In the genomic region with DNA sequence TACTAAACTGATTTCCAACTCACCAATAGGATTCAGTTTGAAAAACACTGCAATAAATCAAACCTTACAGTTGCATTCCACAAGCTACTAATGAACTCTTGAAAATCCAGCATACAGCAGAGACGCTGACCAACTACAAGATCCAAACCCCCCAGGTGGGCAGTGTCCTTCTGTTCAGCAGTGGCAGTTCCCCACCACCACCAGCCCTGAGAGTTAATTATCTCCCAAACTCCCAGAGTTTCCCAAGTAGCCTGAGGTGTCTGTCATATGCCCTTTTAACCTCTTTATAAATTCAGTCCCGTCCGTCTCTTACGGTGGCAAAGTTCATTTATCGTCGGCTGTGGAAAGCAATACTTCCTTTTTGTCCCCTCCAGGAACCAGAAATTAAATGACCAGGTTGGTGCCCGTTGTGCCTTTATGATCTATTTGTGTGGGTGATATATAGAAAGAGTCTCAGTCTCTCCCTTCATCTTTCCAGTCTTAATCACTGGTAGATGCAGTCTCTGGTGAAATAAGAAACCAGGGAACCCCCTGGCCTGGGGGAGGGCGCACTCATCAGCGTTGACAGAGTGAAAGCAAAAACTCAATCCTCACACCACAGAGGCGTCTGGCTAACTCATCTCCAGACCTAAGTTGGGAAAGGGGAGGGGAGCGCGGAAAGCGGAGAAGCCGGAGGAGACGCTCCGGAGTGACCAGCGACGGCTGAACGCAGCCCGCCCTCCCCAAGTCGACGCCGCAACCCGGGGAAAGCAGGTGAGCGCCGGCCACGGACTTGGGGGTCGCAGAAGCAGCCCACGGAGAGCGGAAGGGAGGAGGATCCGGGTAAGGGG, we compare ENCODE assay signal across 8 cellular contexts. TPM values are rescaled to one million over a fixed set of nuclear protein-coding genes. Genes with fewer than 3 reads are reported as not detected.
DNase-seq lines count a peak whose midpoint lies in the region; ATAC-seq, FAIRE-seq and TF ChIP-seq lines count a peak whose summit lies in the region.

No MANE protein-coding gene starts in this region.

- no peak for TF ChIP-seq CTCF in HEK293 (tag by site-specific recombination; IDR thresholded peaks at IDR 0.05)

- no peak for FAIRE-seq in GM12891 (lab: Jason Lieb, UNC)

- no peaks in the 10 kb centered on the region for H3K27me3 Mint-ChIP-seq in activated CD4-positive, alpha-beta memory T cell treated with anti-CD3 and anti-CD28 coated beads for 36 hours
- H3K27me3 Mint-ChIP-seq in memory B cell, result no peaks in the 10 kb centered on the region

- TF ChIP-seq POLR2A in GM12891 (IDR thresholded peaks at IDR 0.05; ENCODE audit: low read depth, low read length), result peak; percentile 69

- H3K27ac ChIP-seq in HEK293 (ENCODE audit: extremely low read depth, low read depth, low read length), result peak overlapping the region; percentile 65; the same call in 1 of the 2 replicates

- H3K4me3 Mint-ChIP-seq in activated CD4-positive, alpha-beta memory T cell treated with anti-CD3 and anti-CD28 coated beads for 36 hours, result peak overlapping the region; percentile 92
- H3K4me3 Mint-ChIP-seq in memory B cell, result peak overlapping the region; percentile 96

- peaks cover 49% of the 10 kb centered on the region for H3K4me1 Mint-ChIP-seq in activated CD4-positive, alpha-beta memory T cell treated with anti-CD3 and anti-CD28 coated beads for 36 hours (ENCODE audit: low read depth)
- peaks cover 39% of the 10 kb centered on the region for H3K4me1 Mint-ChIP-seq in memory B cell

- POLR2A ChIA-PET in HEK293 (lab: Yijun Ruan, JAX), result interaction anchor here (0.8 to 1.5 kb wide), 9 partner anchors 9 to 120 kb away, joined by 3 to 7 read pairs (median 5); a partner anchor contains a TSS
- POLR2A ChIA-PET in activated CD4-positive, alpha-beta memory T cell treated with anti-CD3 and anti-CD28 coated beads for 36 hours (lab: Charles Lee), result interaction anchor here (1.2 kb wide), 1 partner anchor 120 kb away, joined by 5 read pairs; a partner anchor contains a TSS

- H3K9me3 Mint-ChIP-seq in activated CD4-positive, alpha-beta memory T cell treated with anti-CD3 and anti-CD28 coated beads for 36 hours, result no peaks in the 10 kb centered on the region
- no peaks in the 10 kb centered on the region for H3K9me3 Mint-ChIP-seq in memory B cell

- DNase-seq in GM12891 (ENCODE audit: insufficient read length, low spot score) (peak; percentile 64), NCI-H1092 (lab: John Stamatoyannopoulos, UW) (peak; percentile 36), memory B cell (ENCODE audit: low spot score in 2 of 2) (peak; percentile 54 to 62), DMS153 treated with DMSO at 0.1 percent for 48 hours (lab: John Stamatoyannopoulos, UW; ENCODE audit: unreplicated experiment) (no peak)
- DNase-seq in activated CD4-positive, alpha-beta memory T cell treated with anti-CD3 and anti-CD28 coated beads for 36 hours, result peak; percentile 94
- peak; percentile 56 for DNase-seq in effector CD8-positive, alpha-beta T cell (lab: John Stamatoyannopoulos, UW)
- peak; percentile 55 to 75 for DNase-seq in stimulated activated CD8-positive, alpha-beta memory T cell treated with anti-CD3 and anti-CD28 coated beads, Interleukin-15, amount 100 ng/mL, for 4 hours (ENCODE audit: low read depth in 2 of 2)

- peak overlapping the region; percentile 97 for H3K27ac Mint-ChIP-seq in activated CD4-positive, alpha-beta memory T cell treated with anti-CD3 and anti-CD28 coated beads for 36 hours
- H3K27ac Mint-ChIP-seq in memory B cell, result peak overlapping the region; percentile 98

- H3K36me3 Mint-ChIP-seq in activated CD4-positive, alpha-beta memory T cell treated with anti-CD3 and anti-CD28 coated beads for 36 hours, result peaks cover 2% of the 10 kb centered on the region
- H3K36me3 Mint-ChIP-seq in memory B cell, result peaks cover 3% of the 10 kb centered on the region

- peaks cover 23% of the 10 kb centered on the region for H3K4me1 ChIP-seq in HEK293 (ENCODE audit: control insufficient read depth, insufficient read depth, low read length)

- intact Hi-C loops in activated CD4-positive, alpha-beta memory T cell treated with anti-CD3 and anti-CD28 coated beads for 36 hours (cut with micrococcal nuclease), result loop anchor here (1.0 to 5.0 kb wide), 4 partner anchors 96 to 354 kb away; a partner anchor contains a TSS

- CTCF ChIA-PET in HEK293 (lab: Yijun Ruan, JAX), result interaction anchor here (0.6 kb wide), 1 partner anchor 142 kb away, joined by 3 read pairs; no protein-coding TSS in a partner anchor
- CTCF ChIA-PET in activated CD4-positive, alpha-beta memory T cell treated with anti-CD3 and anti-CD28 coated beads for 36 hours (lab: Charles Lee), result no interaction called here

- peak; percentile 65 for ATAC-seq in memory B cell (ENCODE audit: low read depth)

- H3K36me3 ChIP-seq in HEK293 (ENCODE audit: control insufficient read depth in 2 of 2, insufficient read depth in 1 of 2, low read length in 2 of 2), result peaks cover 0 to 17% of the 10 kb centered on the region in 2 experiments; a peak in 2 of 3 replicates

- H3K9me3 ChIP-seq in HEK293 (ENCODE audit: control insufficient read depth, insufficient read depth, low read depth, low read length), result no peaks in the 10 kb centered on the region

- H3K4me3 ChIP-seq in HEK293 (ENCODE audit: low read depth, low read length), result peak overlapping the region; percentile 85

TF ChIP-seq in GM12891, 5 proteins besides CTCF, POLR2A, EP300 and RAD21:
- no peak for TF ChIP-seq TAF1 (IDR thresholded peaks at IDR 0.05; ENCODE audit: low read depth, low read length)
- peak; percentile 82 for TF ChIP-seq POLR2AphosphoS5 (IDR thresholded peaks at IDR 0.05; ENCODE audit: low read depth, low read length)

TF ChIP-seq in HEK293, 187 proteins besides CTCF, POLR2A, EP300 and RAD21 (continues in another document):
- no peak for TF ChIP-seq ZNF214 (tag by site-specific recombination; IDR thresholded peaks at IDR 0.05; ENCODE audit: borderline replicate concordance)
- no peak for TF ChIP-seq SETDB1 (IDR thresholded peaks at IDR 0.05; ENCODE audit: insufficient read length, low read length)
- TF ChIP-seq ZNF16 (tag by site-specific recombination; IDR thresholded peaks at IDR 0.05; ENCODE audit: low read depth), result no peak
- no peak for TF ChIP-seq ZNF37A (tag by site-specific recombination; IDR thresholded peaks at IDR 0.05)
- no peak for TF ChIP-seq ZNF266 (tag by site-specific recombination; IDR thresholded peaks at IDR 0.05; ENCODE audit: low read depth)
- no peak for TF ChIP-seq ZBTB1 (tag by site-specific recombination; IDR thresholded peaks at IDR 0.05)
- TF ChIP-seq ZNF585B (tag by site-specific recombination; IDR thresholded peaks at IDR 0.05), result no peak
- no peak for TF ChIP-seq SP3 (tag by site-specific recombination; IDR thresholded peaks at IDR 0.05)
- no peak for TF ChIP-seq ZNF24 (tag by site-specific recombination; IDR thresholded peaks at IDR 0.05)
- peak; percentile 7; the same call in 1 of the 2 replicates for TF ChIP-seq EGR2 (tag by site-specific recombination; IDR thresholded peaks at IDR 0.05; ENCODE audit: low read depth)
- no peak for TF ChIP-seq YY2 (tag by site-specific recombination; IDR thresholded peaks at IDR 0.05)
- TF ChIP-seq, protein P1, sequence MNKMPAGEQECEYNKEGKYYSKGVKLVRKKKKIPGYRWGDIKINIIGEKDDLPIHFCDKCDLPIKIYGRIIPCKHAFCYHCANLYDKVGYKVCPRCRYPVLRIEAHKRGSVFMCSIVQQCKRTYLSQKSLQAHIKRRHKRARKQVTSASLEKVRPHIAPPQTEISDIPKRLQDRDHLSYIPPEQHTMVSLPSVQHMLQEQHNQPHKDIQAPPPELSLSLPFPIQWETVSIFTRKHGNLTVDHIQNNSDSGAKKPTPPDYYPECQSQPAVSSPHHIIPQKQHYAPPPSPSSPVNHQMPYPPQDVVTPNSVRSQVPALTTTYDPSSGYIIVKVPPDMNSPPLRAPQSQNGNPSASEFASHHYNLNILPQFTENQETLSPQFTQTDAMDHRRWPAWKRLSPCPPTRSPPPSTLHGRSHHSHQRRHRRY (tag by site-specific recombination; IDR thresholded peaks at IDR 0.05), result no peak
- no peak for TF ChIP-seq ZNF223 (tag by site-specific recombination; IDR thresholded peaks at IDR 0.05)
- no peak for TF ChIP-seq TCF7L2 (IDR thresholded peaks at IDR 0.05; ENCODE audit: borderline replicate concordance, low read depth, low read length)
- TF ChIP-seq, protein P2, sequence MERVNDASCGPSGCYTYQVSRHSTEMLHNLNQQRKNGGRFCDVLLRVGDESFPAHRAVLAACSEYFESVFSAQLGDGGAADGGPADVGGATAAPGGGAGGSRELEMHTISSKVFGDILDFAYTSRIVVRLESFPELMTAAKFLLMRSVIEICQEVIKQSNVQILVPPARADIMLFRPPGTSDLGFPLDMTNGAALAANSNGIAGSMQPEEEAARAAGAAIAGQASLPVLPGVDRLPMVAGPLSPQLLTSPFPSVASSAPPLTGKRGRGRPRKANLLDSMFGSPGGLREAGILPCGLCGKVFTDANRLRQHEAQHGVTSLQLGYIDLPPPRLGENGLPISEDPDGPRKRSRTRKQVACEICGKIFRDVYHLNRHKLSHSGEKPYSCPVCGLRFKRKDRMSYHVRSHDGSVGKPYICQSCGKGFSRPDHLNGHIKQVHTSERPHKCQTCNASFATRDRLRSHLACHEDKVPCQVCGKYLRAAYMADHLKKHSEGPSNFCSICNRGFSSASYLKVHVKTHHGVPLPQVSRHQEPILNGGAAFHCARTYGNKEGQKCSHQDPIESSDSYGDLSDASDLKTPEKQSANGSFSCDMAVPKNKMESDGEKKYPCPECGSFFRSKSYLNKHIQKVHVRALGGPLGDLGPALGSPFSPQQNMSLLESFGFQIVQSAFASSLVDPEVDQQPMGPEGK (tag by site-specific recombination; IDR thresholded peaks at IDR 0.05), result peak; percentile 76
- no peak for TF ChIP-seq ZNF654 (tag by site-specific recombination; IDR thresholded peaks at IDR 0.05; ENCODE audit: low read depth)
- TF ChIP-seq GLIS2 (tag by site-specific recombination; IDR thresholded peaks at IDR 0.05), result 0 out of 2 replicates have a peak, but pooled peaks have one; percentile 37

RNA-seq across cellular contexts. Expression of a gene that starts 0.7 kb away (rescaled TPM):
- 82.0 TPM for polyA plus RNA-seq in GM12891 (2012; ENCODE audit: low read depth, missing spikeins)
- total RNA-seq in activated CD4-positive, alpha-beta memory T cell treated with anti-CD3 and anti-CD28 coated beads for 36 hours, result 10 to 100 TPM; 49.5 to 50.1 TPM

RNA-seq across cellular contexts. Expression of a gene that starts 0.8 kb away (rescaled TPM):
- polyA plus RNA-seq in GM12891 (2012; ENCODE audit: low read depth, missing spikeins), result 7.0 TPM
- 10 to 100 TPM; 11.6 to 13.0 TPM for total RNA-seq in activated CD4-positive, alpha-beta memory T cell treated with anti-CD3 and anti-CD28 coated beads for 36 hours

RNA-seq across cellular contexts. Expression of a gene that starts 32.1 kb away (rescaled TPM):
- polyA plus RNA-seq in GM12891 (2012; ENCODE audit: low read depth, missing spikeins), result 1.2 TPM
- under 1 TPM in 1 of 2 experiments, not detected in 1; 0.12 TPM for total RNA-seq in activated CD4-positive, alpha-beta memory T cell treated with anti-CD3 and anti-CD28 coated beads for 36 hours
